Comparison of ENCODE assay signal across 19 cellular contexts in the genomic region with DNA sequence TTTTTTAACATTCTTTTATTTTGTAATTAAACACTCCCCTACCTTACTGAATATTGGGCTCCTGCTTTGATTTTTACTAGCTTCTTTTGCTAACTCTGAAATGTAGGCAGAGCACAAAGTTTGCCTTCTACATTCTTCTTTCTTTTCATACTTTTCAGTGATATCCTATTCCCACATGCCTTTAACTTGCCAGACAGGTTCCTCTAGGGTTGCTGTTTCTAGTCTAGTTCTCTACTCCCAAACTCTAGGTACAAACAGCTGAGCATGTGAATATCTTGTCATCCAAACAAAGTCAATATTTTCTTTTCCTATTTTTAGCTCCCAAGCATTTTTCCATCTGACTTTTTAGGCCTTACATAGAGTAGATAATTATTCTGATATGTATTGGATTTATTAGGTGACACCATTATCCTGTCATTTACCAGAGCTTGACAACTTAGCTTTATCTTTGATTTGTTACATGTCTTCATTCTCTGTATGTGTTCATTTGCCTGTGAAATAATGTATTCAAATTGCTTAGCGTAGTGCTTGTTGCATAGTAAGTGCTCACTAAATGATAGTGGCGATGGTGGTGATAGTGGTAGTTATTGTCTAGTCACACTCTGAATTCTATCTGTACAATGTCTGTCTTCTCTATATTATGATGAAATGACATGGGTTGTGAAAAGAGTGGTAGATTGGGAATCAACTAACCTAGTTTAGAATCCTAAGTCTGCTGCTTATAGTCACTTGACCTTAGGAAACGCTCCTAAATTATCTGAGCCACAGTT.
DNase-seq lines count a peak whose midpoint lies in the region; TF ChIP-seq lines count a peak whose summit lies in the region.
"Had no signal": no experiment of that assay in that cellular context is flagged by ENCODE, and none has a peak within 500 bp of the region (broad histone marks: within the 10 kb centered on the region; RNA-seq: fewer than 3 reads in every experiment).

No MANE protein-coding gene starts in this region.

- H4K5ac ChIP-seq in H9 (ENCODE audit: insufficient read length, low read depth, low read length), result no peak overlapping the region

- no peak overlapping the region for H2AFZ ChIP-seq in H9 (ENCODE audit: low read length)

- no peaks in the 10 kb centered on the region for H3K23me2 ChIP-seq in H9 (ENCODE audit: insufficient read length, low read depth, low read length, poor library complexity, severe bottlenecking)

- H3K27me3 ChIP-seq in H9 (ENCODE audit: insufficient read depth, low read length), result no peaks in the 10 kb centered on the region
- H3K27me3 ChIP-seq: sigmoid colon, upper lobe of left lung had no signal

- H3K4me1 Mint-ChIP-seq in Calu3 (ENCODE audit: low read depth, unreplicated experiment), result peaks cover 29% of the 10 kb centered on the region
- H3K4me1 Mint-ChIP-seq in nephron, result peaks cover 12% of the 10 kb centered on the region
- peaks cover 12 to 13% of the 10 kb centered on the region in 2 experiments for H3K4me1 Mint-ChIP-seq in H9
- H3K4me1 Mint-ChIP-seq: central memory CD8-positive, alpha-beta T cell had no signal

- H3K79me2 ChIP-seq in H9 (ENCODE audit: insufficient read depth, low read length), result no peaks in the 10 kb centered on the region

- TF ChIP-seq CTCF in Calu3 (IDR thresholded peaks at IDR 0.05; ENCODE audit: unreplicated experiment) (no peak), choroid plexus epithelial cell (conservative IDR thresholded peaks at IDR 0.05; ENCODE audit: low read depth, low read length) (no peak), nephron (IDR thresholded peaks at IDR 0.05; ENCODE audit: unreplicated experiment in 3 of 3) (no peak), H9 (conservative IDR thresholded peaks at IDR 0.05) (no peak)

- no peaks in the 10 kb centered on the region for H3K79me1 ChIP-seq in H9 (ENCODE audit: insufficient read depth, low read depth, low read length, poor library complexity, severe bottlenecking)

- H3K4ac ChIP-seq in H9 (ENCODE audit: low read depth, low read length), result no peak overlapping the region

- H2BK15ac ChIP-seq in H9 (ENCODE audit: low read depth, low read length), result no peak overlapping the region

- no peak overlapping the region for H3K27ac ChIP-seq in H9 (ENCODE audit: insufficient read length, low read depth, low read length)
- H3K27ac ChIP-seq: sigmoid colon, upper lobe of left lung had no signal

- CTCF ChIA-PET in Calu3 (lab: Charles Lee), result interaction anchor here (0.6 kb wide), 1 partner anchor 448 kb away, joined by 3 read pairs; no protein-coding TSS in a partner anchor

- H3K18ac ChIP-seq in H9 (ENCODE audit: insufficient read length, low read depth, low read length), result no peak overlapping the region

- no peak overlapping the region for H3K4me3 ChIP-seq in choroid plexus epithelial cell (ENCODE audit: low read depth, low read length)
- H3K4me3 ChIP-seq: HAP-1, sigmoid colon, upper lobe of left lung had no signal

- no peaks in the 10 kb centered on the region for H4K20me1 ChIP-seq in H9 (ENCODE audit: control insufficient read depth, insufficient read depth, insufficient read length)

- H3K4me3 Mint-ChIP-seq in Calu3 (ENCODE audit: low read depth, unreplicated experiment) (peak overlapping the region; percentile 3), nephron (no peak overlapping the region), H9 (no peak overlapping the region)
- H3K4me3 Mint-ChIP-seq: activated CD4-positive, alpha-beta memory T cell treated with anti-CD3 and anti-CD28 coated beads for 36 hours; activated naive CD4-positive, alpha-beta T cell treated with anti-CD3 and anti-CD28 coated beads for 36 hours; central memory CD8-positive, alpha-beta T cell had no signal

- H2BK12ac ChIP-seq in H9 (ENCODE audit: insufficient read length, low read depth, low read length), result no peak overlapping the region

- H4K8ac ChIP-seq in H9 (replicated peaks; ENCODE audit: insufficient read length, low read depth, low read length), result no peak overlapping the region

- no peaks in the 10 kb centered on the region for H3K9me3 ChIP-seq in H9 (ENCODE audit: control insufficient read depth, low read depth, low read length)
- H3K9me3 ChIP-seq: HAP-1, sigmoid colon, upper lobe of left lung had no signal

- H3K56ac ChIP-seq in H9 (ENCODE audit: insufficient read length, low read depth, low read length), result no peak overlapping the region

- H3K27ac Mint-ChIP-seq in Calu3 (ENCODE audit: unreplicated experiment), result peak overlapping the region; percentile 40
- H3K27ac Mint-ChIP-seq in nephron, result peak overlapping the region; percentile 77 to 91 (median 89)
- peak overlapping the region in 1 of 3 experiments; percentile 83; a peak in 3 of 7 replicates for H3K27ac Mint-ChIP-seq in H9
- H3K27ac Mint-ChIP-seq: activated CD4-positive, alpha-beta memory T cell treated with anti-CD3 and anti-CD28 coated beads for 36 hours; activated naive CD4-positive, alpha-beta T cell treated with anti-CD3 and anti-CD28 coated beads for 36 hours had no signal

- DNase-seq in Calu3 (peak; percentile 6), HT-29 (ENCODE audit: low spot score) (peak; percentile 42), choroid plexus epithelial cell (ENCODE audit: low read depth) (peak; percentile 3), DMS 273 (lab: John Stamatoyannopoulos, UW; ENCODE audit: unreplicated experiment) (no peak), AML-193 (lab: John Stamatoyannopoulos, UW) (no peak), mucosa of gallbladder (ENCODE audit: low spot score) (no peak), H9 (no peak)
- DNase-seq: activated CD4-positive, alpha-beta memory T cell treated with anti-CD3 and anti-CD28 coated beads for 36 hours; activated naive CD4-positive, alpha-beta T cell treated with anti-CD3 and anti-CD28 coated beads for 36 hours; anterior cingulate cortex; effector CD8-positive, alpha-beta T cell; NCI-H146; NK-92 treated with Interleukin-12 subunit alpha and Interleukin-12 subunit beta, amount 100 ng/mL, for 24 hours; sigmoid colon; stimulated activated naive CD8-positive, alpha-beta T cell treated with anti-CD3 and anti-CD28 coated beads, Interleukin-15, Interleukin-2, amounts not matched to agents 100 U/mL and 50 U/mL, for 24 hours; upper lobe of left lung had no signal

- no peak overlapping the region for H2BK20ac ChIP-seq in H9 (ENCODE audit: low read depth, low read length, poor library complexity, severe bottlenecking)

- H3K23ac ChIP-seq in H9 (ENCODE audit: insufficient read length, low read depth, low read length), result no peak overlapping the region

- H2AK5ac ChIP-seq in H9 (ENCODE audit: insufficient read length, low read length), result no peak overlapping the region

- H3T11ph ChIP-seq in H9 (ENCODE audit: low read length), result no peak overlapping the region

- BruUV-seq in Calu3 (replicated peaks; lab: Mats Ljungman, UMichigan), result no TSS peak

- no CpG with 5 or more reads among the region's 3 CpGs for WGBS in H9 (ENCODE audit: extremely low coverage, insufficient read length, low lambda C conversion rate)

- no peaks in the 10 kb centered on the region; the same call in 1 of the 2 replicates for H3K4me1 ChIP-seq in H9 (ENCODE audit: insufficient read depth, low read length)
- H3K4me1 ChIP-seq: HAP-1 had no signal

- H2BK5ac ChIP-seq in H9 (ENCODE audit: insufficient read length, low read length), result no peak overlapping the region

- no peak overlapping the region for H3K14ac ChIP-seq in H9 (ENCODE audit: insufficient read depth, low read length)

- H3K9me3 Mint-ChIP-seq in Calu3 (ENCODE audit: low read depth, unreplicated experiment) (no peaks in the 10 kb centered on the region), nephron (no peaks in the 10 kb centered on the region), H9 (no peaks in the 10 kb centered on the region)
- H3K9me3 Mint-ChIP-seq: activated CD4-positive, alpha-beta memory T cell treated with anti-CD3 and anti-CD28 coated beads for 36 hours; activated naive CD4-positive, alpha-beta T cell treated with anti-CD3 and anti-CD28 coated beads for 36 hours; central memory CD8-positive, alpha-beta T cell had no signal

- intact Hi-C loops in Calu3 (cut with micrococcal nuclease; ENCODE audit: unreplicated experiment), result no loop called here

- no peak overlapping the region for H3K4me2 ChIP-seq in H9 (ENCODE audit: insufficient read depth, insufficient read length, low read length)

- no peak overlapping the region for H4K91ac ChIP-seq in H9 (ENCODE audit: insufficient read length, low read depth, low read length)

- peaks cover 10% of the 10 kb centered on the region for H3K36me3 Mint-ChIP-seq in Calu3 (ENCODE audit: insufficient read depth, unreplicated experiment)
- H3K36me3 Mint-ChIP-seq in nephron (ENCODE audit: low read depth), result peaks cover 11% of the 10 kb centered on the region
- peaks cover 17 to 75% (median 41%) of the 10 kb centered on the region in 3 experiments; a peak in 5 of 7 replicates for H3K36me3 Mint-ChIP-seq in H9 (ENCODE audit: insufficient read depth in 1 of 3, low read depth in 3 of 3)
- H3K36me3 Mint-ChIP-seq: activated CD4-positive, alpha-beta memory T cell treated with anti-CD3 and anti-CD28 coated beads for 36 hours had no signal

- H3K27me3 Mint-ChIP-seq in Calu3 (ENCODE audit: unreplicated experiment) (no peaks in the 10 kb centered on the region), nephron (ENCODE audit: low read depth) (no peaks in the 10 kb centered on the region), H9 (ENCODE audit: low read depth) (no peaks in the 10 kb centered on the region)

- no peak overlapping the region for H3K9ac ChIP-seq in H9 (ENCODE audit: extremely low read depth, insufficient read length, low read length)

- no peak overlapping the region for H2BK120ac ChIP-seq in H9 (ENCODE audit: low read depth, low read length, poor library complexity, severe bottlenecking)

Comparison
In these comparisons a context has a peak if more than half of its experiments do, and no peak if none do; other contexts are left out.
1. DNase-seq: peak in Calu3 (single experiment), HT-29 (single experiment) and choroid plexus epithelial cell (single experiment); none in DMS 273 (single experiment), AML-193 (0 of 2), mucosa of gallbladder (single experiment) and H9 (single experiment).